1 cellular context compared by ENCODE assay signal in genomic region chr2:160647967-160648685, GRCh38.
TF ChIP-seq lines count a peak whose summit lies in the region.

No MANE protein-coding gene starts in this region.

TF ChIP-seq in HepG2, 621 proteins besides CTCF, POLR2A, EP300 and RAD21 (continued from another document):
- no peak for TF ChIP-seq ZBTB43 (CRISPR knock-in tag; conservative IDR thresholded peaks at IDR 0.05)
TF ChIP-seq in HepG2: peak in this region for 1.
